In the genomic region with DNA sequence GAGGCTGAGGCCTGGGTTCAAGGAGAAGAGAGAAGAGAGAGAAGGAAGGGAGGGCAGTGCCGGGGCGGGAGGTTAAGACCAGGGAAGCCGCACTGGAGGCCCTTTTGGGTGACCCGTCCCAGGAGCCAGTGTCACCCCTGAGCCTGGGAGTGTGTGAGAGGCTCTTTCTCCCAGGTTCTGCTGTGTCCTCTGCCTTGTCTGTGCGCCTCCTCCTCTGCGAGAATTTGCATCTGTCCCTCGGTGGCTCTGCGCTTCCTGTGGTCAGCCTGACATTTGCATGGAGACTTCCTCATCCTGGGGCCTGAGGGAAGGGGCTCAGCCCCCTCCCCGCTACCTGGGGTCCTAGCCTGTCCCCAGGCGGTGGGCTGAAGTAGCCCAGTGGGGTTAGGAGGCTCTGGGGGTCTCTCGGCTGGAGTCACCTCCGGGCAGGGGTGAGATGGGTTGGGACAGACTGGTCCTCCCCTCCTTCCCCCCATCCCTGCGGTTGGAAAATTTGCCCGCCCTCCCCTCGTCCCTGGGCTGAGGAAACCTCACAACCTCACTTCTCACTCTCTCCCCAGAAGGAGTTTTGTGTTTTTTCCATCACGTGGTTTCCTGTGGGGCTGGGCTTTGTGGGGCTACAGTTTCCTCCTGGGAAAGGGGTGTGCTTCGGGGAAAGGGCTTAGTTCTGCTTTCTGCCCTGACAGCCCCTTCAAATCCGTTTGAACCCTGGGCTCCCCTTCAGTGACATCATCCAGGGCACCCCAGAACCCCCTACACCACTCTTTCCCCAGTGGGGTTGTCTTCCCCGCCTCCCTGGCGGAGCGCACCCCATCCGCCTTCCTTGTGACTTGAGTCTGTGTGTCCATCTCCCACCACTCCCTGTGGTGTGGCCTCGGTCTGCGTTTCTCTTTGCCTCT, we compare ENCODE assay signal across 8 cellular contexts. TPM values are rescaled to one million over a fixed set of nuclear protein-coding genes. Genes with fewer than 3 reads are reported as not detected.
DNase-seq lines count a peak whose midpoint lies in the region; ATAC-seq and TF ChIP-seq lines count a peak whose summit lies in the region.

No MANE protein-coding gene starts in this region.

- H3K4me3 ChIP-seq in mucosa of stomach (ENCODE audit: low read length) = no peak overlapping the region
- H3K4me3 ChIP-seq in subcutaneous abdominal adipose tissue (ENCODE audit: low read depth in 1 of 5, low read length in 5 of 5) = peak overlapping the region; percentile 32 to 66 (median 58)
- H3K4me3 ChIP-seq in lower leg skin (ENCODE audit: low read depth, poor library complexity, severe bottlenecking) = no peak overlapping the region

- H3K9me3 ChIP-seq in mucosa of stomach (ENCODE audit: control insufficient read depth, low read length) = no peaks in the 10 kb centered on the region
- H3K9me3 ChIP-seq in subcutaneous abdominal adipose tissue (ENCODE audit: control insufficient read depth in 5 of 5, low read length in 5 of 5) = no peaks in the 10 kb centered on the region

- H3K36me3 ChIP-seq in mucosa of stomach (ENCODE audit: control insufficient read depth, insufficient read depth, low read length) = peaks cover 5% of the 10 kb centered on the region
- peaks cover 0 to 7% (median 0%) of the 10 kb centered on the region in 5 donors for H3K36me3 ChIP-seq in subcutaneous abdominal adipose tissue (ENCODE audit: control insufficient read depth in 5 of 5, insufficient read depth in 5 of 5, low read length in 5 of 5)

- peak; percentile 46 for ATAC-seq in GM19043 (IDR thresholded peaks at IDR 0.05; ENCODE audit: low read depth, unreplicated experiment)
- peak; percentile 43 for ATAC-seq in HG03097 (IDR thresholded peaks at IDR 0.05; ENCODE audit: low FRiP score, unreplicated experiment)

- no peak for TF ChIP-seq CTCF in lower leg skin (IDR thresholded peaks at IDR 0.05)

- DNase-seq in T-helper 9 cell (peak; percentile 66), caudate nucleus (lab: John Stamatoyannopoulos, UW) (peak in 9 of 61 donors; percentile 10 to 54 (median 43)), lower leg skin (ENCODE audit: low spot score in 2 of 2) (no peak), SHP77 (lab: John Stamatoyannopoulos, UW) (no peak)

- 59% methylated on average over 24 of the region's 24 CpGs for WGBS in lower leg skin, 2 donors

- no peaks in the 10 kb centered on the region for H3K27me3 ChIP-seq in mucosa of stomach (ENCODE audit: control insufficient read depth, insufficient read depth, low read length)
- peaks cover 0 to 4% (median 0%) of the 10 kb centered on the region in 5 donors for H3K27me3 ChIP-seq in subcutaneous abdominal adipose tissue (ENCODE audit: control insufficient read depth in 5 of 5, insufficient read depth in 4 of 5, low read length in 5 of 5)

- peak overlapping the region; percentile 64 for H3K27ac ChIP-seq in caudate nucleus (ENCODE audit: low read depth, low read length)
- H3K27ac ChIP-seq in subcutaneous abdominal adipose tissue (ENCODE audit: low read depth, low read length) = peak overlapping the region; percentile 32

- H3K4me1 ChIP-seq in mucosa of stomach (ENCODE audit: control insufficient read depth, insufficient read depth, low read length) (no peaks in the 10 kb centered on the region), subcutaneous abdominal adipose tissue (ENCODE audit: control insufficient read depth in 5 of 5, insufficient read depth in 5 of 5, low read length in 5 of 5) (peaks cover 2 to 84% (median 40%) of the 10 kb centered on the region in 5 donors)

- H3K9ac ChIP-seq in mucosa of stomach (ENCODE audit: low read length) (peak overlapping the region; percentile 34), subcutaneous abdominal adipose tissue (ENCODE audit: low read length in 5 of 5) (peak overlapping the region in 4 of 5 donors; percentile 14 to 65 (median 52))

- TF ChIP-seq POLR2A in lower leg skin (IDR thresholded peaks at IDR 0.05) = no peak

- intact Hi-C loops in lower leg skin (cut with DNase I; ENCODE audit: low total_unique reads) = loop anchor here (10.0 kb wide), 1 partner anchor 141 kb away; the partner anchor contains the start of gene C1R

RNA-seq across cellular contexts. Expression of gene PTPN6, which starts 2.5 kb away (rescaled TPM):
- 10 to 100 TPM; 31.8 to 44.5 (median 34.4) TPM for total RNA-seq in lower leg skin

RNA-seq across cellular contexts. Expression of gene C12orf57, which starts 9.8 kb away (rescaled TPM):
- 100 to 1,000 TPM; 341 to 526 (median 418) TPM for total RNA-seq in lower leg skin

RNA-seq across cellular contexts. Expression of gene RNU7-1, which starts 10.1 kb away (rescaled TPM):
- not detected for total RNA-seq in lower leg skin

RNA-seq across cellular contexts. Expression of gene PHB2, which starts 16.8 kb away (rescaled TPM):
- 100 to 1,000 TPM; 176 to 256 (median 221) TPM for total RNA-seq in lower leg skin

RNA-seq across cellular contexts. Expression of gene EMG1, which starts 17.0 kb away (rescaled TPM):
- 10 to 100 TPM; 31.7 to 43.1 (median 34.7) TPM for total RNA-seq in lower leg skin

Comparison
In these comparisons a context has a peak if more than half of its experiments do, and no peak if none do; other contexts are left out.
1. H3K4me3 ChIP-seq: peak in subcutaneous abdominal adipose tissue (5 of 5); none in mucosa of stomach (single experiment) and lower leg skin (single experiment).